ENCODE assay signal across 17 cellular contexts in the genomic region with DNA sequence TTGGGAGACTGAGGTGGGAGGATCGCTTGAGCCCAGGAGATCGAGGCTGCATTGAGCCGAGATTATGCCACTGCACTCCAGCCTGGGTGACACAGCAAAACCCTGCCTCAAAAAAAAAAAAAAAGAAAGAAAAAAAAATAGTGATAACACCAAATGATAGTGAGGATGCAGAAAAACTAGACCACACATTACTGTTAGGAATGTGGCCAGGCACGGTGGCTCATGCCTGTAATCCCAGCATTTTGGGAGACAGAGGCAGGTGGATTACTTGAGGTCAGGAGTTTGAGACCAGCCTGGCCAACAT. TPM values are rescaled to one million over a fixed set of nuclear protein-coding genes. Genes with fewer than 3 reads are reported as not detected.
"Had no signal": no experiment of that assay in that cellular context is flagged by ENCODE, and none has a peak within 500 bp of the region (broad histone marks: within the 10 kb centered on the region; RNA-seq: fewer than 3 reads in every experiment).

No MANE protein-coding gene starts in this region.

RNA-seq across cellular contexts. Expression of gene FXYD4, which starts 40.7 kb away (rescaled TPM):
- total RNA-seq: activated CD4-positive, alpha-beta memory T cell treated with anti-CD3 and anti-CD28 coated beads, Interleukin-2, amount 10 ng/mL, durations not matched to agents 7 days and 5 days; activated CD4-positive, alpha-beta T cell treated with anti-CD3 and anti-CD28 coated beads for 36 hours; activated CD4-positive, alpha-beta T cell treated with anti-CD3 and anti-CD28 coated beads, Interleukin-2, amount 10 ng/mL, durations not matched to agents 7 days and 5 days; activated CD8-positive, alpha-beta T cell treated with anti-CD3 and anti-CD28 coated beads, Interleukin-2, amount 10 ng/mL, durations not matched to agents 7 days and 5 days; activated naive CD4-positive, alpha-beta T cell treated with anti-CD3 and anti-CD28 coated beads, Interleukin-2, amount 50 U/mL, for 72 hours; activated naive CD8-positive, alpha-beta T cell treated with anti-CD3 and anti-CD28 coated beads for 36 hours; activated T-helper 2 cell treated with anti-CD3 and anti-CD28 coated beads, Interferon-gamma antibody, Interleukin-2, Interleukin-4, amounts not matched to agents 10 μg/mL and 5 μg/mL and 100 μg/mL, durations not matched to agents 14 hours and 24 hours and 36 hours; aorta; astrocyte; body of pancreas; breast epithelium; cardiac septum; cerebellum; T-helper 1 cell treated with Interleukin-12 subunit alpha and Interleukin-12 subunit beta and Interleukin-4 antibody, amounts not matched to agents 30 ng/mL and 1 ng/mL, for 36 hours; T-helper 17 cell; WTC11 had no signal
- polyA plus RNA-seq: adrenal gland, aorta had no signal
